Comparison of ENCODE assay signal across 20 cellular contexts in the genomic region with DNA sequence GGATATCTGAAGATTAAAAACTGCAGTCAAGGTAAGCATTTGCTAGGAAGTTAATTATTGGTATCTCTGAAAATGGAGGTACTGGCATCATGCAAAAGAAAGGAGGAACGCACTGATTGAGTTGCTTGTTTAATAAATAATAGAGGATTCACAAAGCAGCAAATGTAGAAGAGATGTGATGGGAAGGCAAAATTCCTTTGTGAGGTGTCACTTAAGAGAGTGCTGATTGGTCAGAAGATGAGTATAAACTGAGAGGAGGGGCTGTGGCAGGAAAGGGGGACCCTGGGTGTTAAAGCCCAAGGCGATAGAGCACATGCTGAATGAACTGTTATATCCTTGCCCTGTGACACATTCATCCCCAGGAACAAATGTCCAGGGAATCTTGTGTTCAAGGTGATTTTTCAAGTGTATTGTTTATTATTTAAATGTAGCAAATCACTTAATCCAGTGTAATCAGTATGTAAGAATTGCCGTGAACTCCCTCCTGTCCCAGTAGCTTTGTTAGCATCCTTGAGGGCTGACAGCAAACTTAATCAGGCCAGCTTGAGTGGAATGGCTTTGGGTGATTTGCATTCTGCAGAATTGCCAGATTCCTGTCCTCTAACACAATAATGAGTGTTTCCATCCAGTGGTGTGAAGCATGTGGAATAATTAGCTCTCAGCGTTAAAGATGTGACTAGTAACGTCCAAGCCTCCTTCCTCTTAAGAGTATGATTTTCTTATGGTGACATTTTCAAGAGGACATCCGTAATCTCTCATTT.
DNase-seq lines count a peak whose midpoint lies in the region; ATAC-seq and TF ChIP-seq lines count a peak whose summit lies in the region.
"Had no signal": no experiment of that assay in that cellular context is flagged by ENCODE, and none has a peak within 500 bp of the region (broad histone marks: within the 10 kb centered on the region; RNA-seq: fewer than 3 reads in every experiment).

No MANE protein-coding gene starts in this region.

- H3K27me3 ChIP-seq in GM23338 (ENCODE audit: insufficient read depth), result no peaks in the 10 kb centered on the region

- peak; percentile 28 for DNase-seq in GM23338 (ENCODE audit: low spot score)
- peak; percentile 29 for DNase-seq in cerebellar cortex (ENCODE audit: low spot score)
- peak; percentile 48 for DNase-seq in left kidney (ENCODE audit: low read depth, low spot score)
- no peak for DNase-seq in substantia nigra (lab: John Stamatoyannopoulos, UW)
- DNase-seq in MV-4-11 (lab: John Stamatoyannopoulos, UW), result no peak
- DNase-seq in sciatic nerve (ENCODE audit: low spot score), result no peak
- DNase-seq in glomerular visceral epithelial cell (ENCODE audit: extremely low spot score), result no peak
- DNase-seq in NAMALWA (ENCODE audit: low spot score), result no peak
- DNase-seq: CD4-positive, CD25-positive, alpha-beta regulatory T cell; DMS79; IMR-90; NCI-H187; NCI-H446; NCI-H526; SHP77 treated with DMSO at 0.1 percent for 48 hours had no signal

- H3K79me2 ChIP-seq in GM23338 (replicated peaks; ENCODE audit: insufficient read depth), result no peaks in the 10 kb centered on the region

- no peaks in the 10 kb centered on the region for H3F3A ChIP-seq in GM23338 (replicated peaks; ENCODE audit: low read depth)

- intact Hi-C loops in sciatic nerve (cut with DNase I), result no loop called here

- no peak overlapping the region for H3K4me3 ChIP-seq in GM23338
- H3K4me3 ChIP-seq: A549, GM12878, SK-N-MC had no signal

- H3K4me1 ChIP-seq in GM23338 (ENCODE audit: insufficient read depth), result peaks cover 35% of the 10 kb centered on the region
- H3K4me1 ChIP-seq: A549 had no signal

- H3K4me3 Mint-ChIP-seq in GM23338, result no peak overlapping the region
- H3K4me3 Mint-ChIP-seq: CD4-positive, CD25-positive, alpha-beta regulatory T cell had no signal

- H3K27ac Mint-ChIP-seq in GM23338, result no peak overlapping the region
- H3K27ac Mint-ChIP-seq: CD4-positive, CD25-positive, alpha-beta regulatory T cell had no signal

- H4K20me1 ChIP-seq in GM23338 (replicated peaks; ENCODE audit: insufficient read depth), result no peaks in the 10 kb centered on the region

- peaks cover 4% of the 10 kb centered on the region; the same call in 2 of the 3 replicates for H3K9me3 Mint-ChIP-seq in GM23338

- H2AFZ ChIP-seq in GM23338, result no peak overlapping the region

- peaks cover 51% of the 10 kb centered on the region for H3K4me1 Mint-ChIP-seq in GM23338
- H3K4me1 Mint-ChIP-seq: CD4-positive, CD25-positive, alpha-beta regulatory T cell had no signal

- peak overlapping the region; percentile 63; the same call in 1 of the 2 replicates for H3K4me2 ChIP-seq in GM23338
- H3K4me2 ChIP-seq: A549, KMS-11 had no signal

- no peaks in the 10 kb centered on the region for H3K36me3 ChIP-seq in GM23338 (ENCODE audit: insufficient read depth)

- no peak for TF ChIP-seq CTCF in GM23338 (conservative IDR thresholded peaks at IDR 0.05; ENCODE audit: low read depth in 2 of 2)

- H3K27me3 Mint-ChIP-seq in GM23338 (ENCODE audit: insufficient read depth, low read depth, poor library complexity), result peaks cover 3% of the 10 kb centered on the region
- H3K27me3 Mint-ChIP-seq: CD4-positive, CD25-positive, alpha-beta regulatory T cell had no signal

- H3K9me2 ChIP-seq in GM23338 (ENCODE audit: insufficient read depth), result peaks cover 5% of the 10 kb centered on the region; the same call in 1 of the 2 replicates

- H3K27ac ChIP-seq in GM23338 (ENCODE audit: low read depth) (peak overlapping the region; percentile 40; the same call in 1 of the 2 replicates), substantia nigra (ENCODE audit: low read depth, low read length, poor library complexity, severe bottlenecking) (peak overlapping the region; percentile 52)
- H3K27ac ChIP-seq: A549, KMS-11, RWPE1, SK-N-MC had no signal

- ATAC-seq in GM23338, result no peak
- ATAC-seq in sciatic nerve, result no peak
- ATAC-seq: A549, GM12878 had no signal

- H3K36me3 Mint-ChIP-seq in GM23338 (ENCODE audit: low read depth), result peaks cover 3% of the 10 kb centered on the region; the same call in 1 of the 3 replicates
- H3K36me3 Mint-ChIP-seq: CD4-positive, CD25-positive, alpha-beta regulatory T cell had no signal

TF ChIP-seq in GM23338, 12 proteins besides CTCF, POLR2A, EP300 and RAD21 (continues in another document):
- TF ChIP-seq EZH2phosphoT487 (IDR thresholded peaks at IDR 0.05; ENCODE audit: unreplicated experiment), result no peak
- TF ChIP-seq, protein P1, sequence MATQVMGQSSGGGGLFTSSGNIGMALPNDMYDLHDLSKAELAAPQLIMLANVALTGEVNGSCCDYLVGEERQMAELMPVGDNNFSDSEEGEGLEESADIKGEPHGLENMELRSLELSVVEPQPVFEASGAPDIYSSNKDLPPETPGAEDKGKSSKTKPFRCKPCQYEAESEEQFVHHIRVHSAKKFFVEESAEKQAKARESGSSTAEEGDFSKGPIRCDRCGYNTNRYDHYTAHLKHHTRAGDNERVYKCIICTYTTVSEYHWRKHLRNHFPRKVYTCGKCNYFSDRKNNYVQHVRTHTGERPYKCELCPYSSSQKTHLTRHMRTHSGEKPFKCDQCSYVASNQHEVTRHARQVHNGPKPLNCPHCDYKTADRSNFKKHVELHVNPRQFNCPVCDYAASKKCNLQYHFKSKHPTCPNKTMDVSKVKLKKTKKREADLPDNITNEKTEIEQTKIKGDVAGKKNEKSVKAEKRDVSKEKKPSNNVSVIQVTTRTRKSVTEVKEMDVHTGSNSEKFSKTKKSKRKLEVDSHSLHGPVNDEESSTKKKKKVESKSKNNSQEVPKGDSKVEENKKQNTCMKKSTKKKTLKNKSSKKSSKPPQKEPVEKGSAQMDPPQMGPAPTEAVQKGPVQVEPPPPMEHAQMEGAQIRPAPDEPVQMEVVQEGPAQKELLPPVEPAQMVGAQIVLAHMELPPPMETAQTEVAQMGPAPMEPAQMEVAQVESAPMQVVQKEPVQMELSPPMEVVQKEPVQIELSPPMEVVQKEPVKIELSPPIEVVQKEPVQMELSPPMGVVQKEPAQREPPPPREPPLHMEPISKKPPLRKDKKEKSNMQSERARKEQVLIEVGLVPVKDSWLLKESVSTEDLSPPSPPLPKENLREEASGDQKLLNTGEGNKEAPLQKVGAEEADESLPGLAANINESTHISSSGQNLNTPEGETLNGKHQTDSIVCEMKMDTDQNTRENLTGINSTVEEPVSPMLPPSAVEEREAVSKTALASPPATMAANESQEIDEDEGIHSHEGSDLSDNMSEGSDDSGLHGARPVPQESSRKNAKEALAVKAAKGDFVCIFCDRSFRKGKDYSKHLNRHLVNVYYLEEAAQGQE (IDR thresholded peaks at IDR 0.05; ENCODE audit: unreplicated experiment), result no peak
- no peak for TF ChIP-seq POLR2AphosphoS5 (IDR thresholded peaks at IDR 0.05; ENCODE audit: low read depth)
- no peak for TF ChIP-seq ZNF114 (CRISPR knock-in tag; IDR thresholded peaks at IDR 0.05)
- no peak for TF ChIP-seq CREB1 (CRISPR knock-in tag; IDR thresholded peaks at IDR 0.05; ENCODE audit: low read depth)
- no peak for TF ChIP-seq JUNB (IDR thresholded peaks at IDR 0.05; ENCODE audit: unreplicated experiment)
- no peak for TF ChIP-seq STAT1 (IDR thresholded peaks at IDR 0.05; ENCODE audit: unreplicated experiment)
- no peak for TF ChIP-seq ZNF331 (CRISPR knock-in tag; IDR thresholded peaks at IDR 0.05; ENCODE audit: low read depth)
- TF ChIP-seq EZH2 (IDR thresholded peaks at IDR 0.05; ENCODE audit: low read depth, unreplicated experiment), result no peak

Comparison
In these comparisons a context has a peak if more than half of its experiments do, and no peak if none do; other contexts are left out.
1. DNase-seq: peak in GM23338 (single experiment), cerebellar cortex (single experiment) and left kidney (single experiment); none in substantia nigra (0 of 49), MV-4-11 (single experiment), sciatic nerve (single experiment), glomerular visceral epithelial cell (single experiment) and NAMALWA (single experiment).